Comparison of ENCODE assay signal across 19 cellular contexts in genomic region chr2:72638600-72639211, GRCh38.
DNase-seq lines count a peak whose midpoint lies in the region; ATAC-seq, FAIRE-seq and TF ChIP-seq lines count a peak whose summit lies in the region.
"Had no signal": no experiment of that assay in that cellular context is flagged by ENCODE, and none has a peak within 500 bp of the region (broad histone marks: within the 10 kb centered on the region; RNA-seq: fewer than 3 reads in every experiment).

No MANE protein-coding gene starts in this region.

- H2BK20ac ChIP-seq in H1 (ENCODE audit: low read length), result no peak overlapping the region

- H4K20me1 ChIP-seq in H1 (replicated peaks in 1 of 2; ENCODE audit: control insufficient read depth in 1 of 2, insufficient read depth in 2 of 2, low read length in 2 of 2), result peaks cover 0 to 3% of the 10 kb centered on the region in 2 experiments
- H4K20me1 ChIP-seq: BLaER1 treated with 17β-estradiol and CSF1 and Interleukin-3, amounts not matched to agents 10 nM and 100 nM had no signal

- no peak overlapping the region for H4K5ac ChIP-seq in H1 (ENCODE audit: insufficient read length, low read depth, low read length)

- H3K23me2 ChIP-seq in H1 (ENCODE audit: low read depth, low read length), result no peaks in the 10 kb centered on the region

- 0 out of 4 replicates have a peak, but pooled peaks cover 0 to 4% of the 10 kb centered on the region in 2 experiments for H3K79me2 ChIP-seq in H1 (ENCODE audit: control insufficient read depth in 1 of 2, insufficient read depth in 2 of 2, low read length in 2 of 2)

- TF ChIP-seq POLR2A in heart left ventricle (IDR thresholded peaks at IDR 0.05) (no peak), A549 (IDR thresholded peaks at IDR 0.05; ENCODE audit: low read length) (no peak), H1 (IDR thresholded peaks at IDR 0.05; ENCODE audit: control extremely low read depth in 1 of 2, low read depth in 2 of 2, low read length in 2 of 2) (no peak), spleen (IDR thresholded peaks at IDR 0.05) (no peak)

- no peak overlapping the region; a peak in 1 of 7 replicates for H3K9ac ChIP-seq in H1 (replicated peaks in 1 of 4; ENCODE audit: extremely low read depth in 1 of 4, low read depth in 3 of 4, low read length in 3 of 4)
- H3K9ac ChIP-seq: BLaER1 treated with 17β-estradiol and CSF1 and Interleukin-3, amounts not matched to agents 10 nM and 100 nM had no signal

- H2BK15ac ChIP-seq in H1 (ENCODE audit: low read length), result no peak overlapping the region

- CTCF ChIA-PET in A549 (lab: Yijun Ruan, JAX) (no interaction called here), H1 (lab: Charles Lee; ENCODE audit: partially characterized antibody) (interaction anchor here (1.0 to 1.2 kb wide), 2 partner anchors 106 to 108 kb away, joined by 3 read pairs; no protein-coding TSS in a partner anchor)

- no peak overlapping the region for H3K56ac ChIP-seq in H1 (replicated peaks; ENCODE audit: insufficient read length, low read depth, low read length)

- peak in 3 of 4 donors; percentile 28 to 39 (median 39) for ATAC-seq in heart left ventricle
- ATAC-seq in A549, result peak; percentile 34 to 35
- no peak for ATAC-seq in mucosa of descending colon
- ATAC-seq: HepG2 had no signal

- no peak for FAIRE-seq in A549 (lab: Jason Lieb, UNC)
- FAIRE-seq in H1 (lab: Jason Lieb, UNC), result no peak
- FAIRE-seq: G401.6, HepG2 had no signal

- H4K8ac ChIP-seq in H1 (ENCODE audit: extremely low read depth, insufficient read depth, low read length), result no peak overlapping the region

- H3K27me3 ChIP-seq in heart left ventricle, result no peaks in the 10 kb centered on the region
- H3K27me3 ChIP-seq in left ventricle myocardium inferior (ENCODE audit: low read depth), result no peaks in the 10 kb centered on the region
- H3K27me3 ChIP-seq in H1 (replicated peaks in 1 of 4; ENCODE audit: control insufficient read depth in 3 of 4, extremely low read depth in 1 of 4, insufficient read depth in 3 of 4, low read length in 3 of 4), result no peaks in the 10 kb centered on the region
- no peaks in the 10 kb centered on the region for H3K27me3 ChIP-seq in spleen (replicated peaks in 1 of 7)
- H3K27me3 ChIP-seq: BLaER1 treated with 17β-estradiol and CSF1 and Interleukin-3, amounts not matched to agents 10 nM and 100 nM had no signal

- no peak overlapping the region for H3K4me3 ChIP-seq in heart left ventricle
- H3K4me3 ChIP-seq in left ventricle myocardium inferior, result no peak overlapping the region
- H3K4me3 ChIP-seq in A549, result no peak overlapping the region
- H3K4me3 ChIP-seq in H1 (ENCODE audit: extremely low read depth in 1 of 4, insufficient read depth in 2 of 4, low read depth in 3 of 4, low read length in 4 of 4), result no peak overlapping the region
- no peak overlapping the region for H3K4me3 ChIP-seq in spleen
- no peak overlapping the region for H3K4me3 ChIP-seq in mucosa of descending colon
- H3K4me3 ChIP-seq: BLaER1 treated with 17β-estradiol and CSF1 and Interleukin-3, amounts not matched to agents 10 nM and 100 nM; HAP-1 had no signal

- no peak overlapping the region for H4K91ac ChIP-seq in H1 (replicated peaks; ENCODE audit: insufficient read length, low read length)

- no peak overlapping the region for H2BK12ac ChIP-seq in H1 (ENCODE audit: low read depth, low read length)

- H2BK5ac ChIP-seq in H1 (ENCODE audit: low read depth, low read length), result 0 out of 2 replicates have a peak overlapping the region, but pooled peaks have one; percentile 15

- TF ChIP-seq EP300 in A549 (IDR thresholded peaks at IDR 0.05) (no peak), H1 (IDR thresholded peaks at IDR 0.05; ENCODE audit: borderline replicate concordance in 1 of 2, low read depth in 2 of 2, low read length in 2 of 2) (no peak)

- H2AK5ac ChIP-seq in H1 (ENCODE audit: low read depth, low read length), result no peak overlapping the region

- H3K4me1 ChIP-seq in heart left ventricle (peaks cover 0 to 11% (median 0%) of the 10 kb centered on the region in 12 donors), left ventricle myocardium inferior (peaks cover 15% of the 10 kb centered on the region), A549 (no peaks in the 10 kb centered on the region), H1 (replicated peaks in 1 of 4; ENCODE audit: control insufficient read depth in 3 of 4, insufficient read depth in 4 of 4, low read length in 3 of 4) (no peaks in the 10 kb centered on the region), spleen (no peaks in the 10 kb centered on the region), mucosa of descending colon (ENCODE audit: low read depth) (no peaks in the 10 kb centered on the region)
- H3K4me1 ChIP-seq: BLaER1 treated with 17β-estradiol and CSF1 and Interleukin-3, amounts not matched to agents 10 nM and 100 nM had no signal

- no peak overlapping the region for H2AFZ ChIP-seq in H1 (ENCODE audit: low read length)

- intact Hi-C loops in heart left ventricle (cut with DNase I), result no loop called here
- intact Hi-C loops in left ventricle myocardium inferior (cut with micrococcal nuclease), result no loop called here
- intact Hi-C loops in spleen (cut with DNase I; ENCODE audit: low total_unique reads), result no loop called here
- intact Hi-C loops in mucosa of descending colon (cut with DNase I, micrococcal nuclease), result no loop called here

- H3K36me3 ChIP-seq in heart left ventricle, result no peaks in the 10 kb centered on the region
- no peaks in the 10 kb centered on the region for H3K36me3 ChIP-seq in left ventricle myocardium inferior
- H3K36me3 ChIP-seq in H1 (ENCODE audit: control insufficient read depth in 2 of 4, insufficient read depth in 4 of 4, low read length in 3 of 4), result no peaks in the 10 kb centered on the region
- H3K36me3 ChIP-seq in spleen, result no peaks in the 10 kb centered on the region
- no peaks in the 10 kb centered on the region for H3K36me3 ChIP-seq in mucosa of descending colon (ENCODE audit: low read depth)
- H3K36me3 ChIP-seq: BLaER1 treated with 17β-estradiol and CSF1 and Interleukin-3, amounts not matched to agents 10 nM and 100 nM; HAP-1 had no signal

- no peaks in the 10 kb centered on the region; the same call in 1 of the 2 replicates for H3K79me1 ChIP-seq in H1 (ENCODE audit: low read depth, low read length)

- POLR2A ChIA-PET in A549 (lab: Yijun Ruan, JAX), result no interaction called here
- POLR2A ChIA-PET in H1 (lab: Charles Lee; ENCODE audit: partially characterized antibody), result no interaction called here

- no peak overlapping the region for H3K4me2 ChIP-seq in A549
- H3K4me2 ChIP-seq in H1 (ENCODE audit: insufficient read depth in 1 of 2, low read depth in 2 of 2, low read length in 2 of 2), result no peak overlapping the region
- H3K4me2 ChIP-seq: BLaER1 treated with 17β-estradiol and CSF1 and Interleukin-3, amounts not matched to agents 10 nM and 100 nM had no signal

- H3K23ac ChIP-seq in H1 (ENCODE audit: insufficient read length), result no peak overlapping the region

- no peak for TF ChIP-seq CTCF in heart left ventricle (IDR thresholded peaks at IDR 0.05)
- no peak for TF ChIP-seq CTCF in left ventricle myocardium inferior (IDR thresholded peaks at IDR 0.05; ENCODE audit: borderline replicate concordance)
- TF ChIP-seq CTCF in A549 (IDR thresholded peaks at IDR 0.05), result no peak
- no peak for TF ChIP-seq CTCF in H1 (IDR thresholded peaks at IDR 0.05; ENCODE audit: control extremely low read depth in 1 of 3, insufficient read depth in 1 of 3, low read depth in 1 of 3, low read length in 3 of 3)
- TF ChIP-seq CTCF in spleen (IDR thresholded peaks at IDR 0.05 in 8 of 11, conservative IDR thresholded peaks at IDR 0.05 in 3 of 11), result no peak
- no peak for TF ChIP-seq CTCF in mucosa of descending colon (IDR thresholded peaks at IDR 0.05)

- H3K14ac ChIP-seq in H1 (ENCODE audit: insufficient read length), result no peak overlapping the region

- no peak overlapping the region for H2BK120ac ChIP-seq in H1 (replicated peaks; ENCODE audit: low read depth, low read length)

- H3K9me3 ChIP-seq in heart left ventricle, result peaks cover 0 to 2% (median 0%) of the 10 kb centered on the region in 12 donors
- peaks cover 1% of the 10 kb centered on the region for H3K9me3 ChIP-seq in left ventricle myocardium inferior (replicated peaks)
- no peaks in the 10 kb centered on the region; the same call in 2 of the 3 replicates for H3K9me3 ChIP-seq in A549
- peaks cover 9 to 11% of the 10 kb centered on the region in 2 experiments; a peak in 2 of 4 replicates for H3K9me3 ChIP-seq in H1 (ENCODE audit: insufficient read depth in 2 of 2, low read depth in 1 of 2, low read length in 1 of 2)
- H3K9me3 ChIP-seq in spleen, result peaks cover 0 to 12% (median 2%) of the 10 kb centered on the region in 8 donors
- no peaks in the 10 kb centered on the region for H3K9me3 ChIP-seq in mucosa of descending colon
- H3K9me3 ChIP-seq: HAP-1 had no signal

- no peak overlapping the region for H3K27ac ChIP-seq in heart left ventricle
- no peak overlapping the region for H3K27ac ChIP-seq in left ventricle myocardium inferior (replicated peaks)
- H3K27ac ChIP-seq in A549, result no peak overlapping the region
- H3K27ac ChIP-seq in H1 (ENCODE audit: low read depth, low read length), result no peak overlapping the region
- H3K27ac ChIP-seq in spleen, result no peak overlapping the region
- H3K27ac ChIP-seq: BLaER1 treated with 17β-estradiol and CSF1 and Interleukin-3, amounts not matched to agents 10 nM and 100 nM had no signal

- H3K4ac ChIP-seq in H1 (replicated peaks; ENCODE audit: insufficient read length, low read depth, low read length), result no peak overlapping the region

- 67 to 73% (median 69%) methylated on average over 5 to 6 of the region's 6 CpGs for WGBS in heart left ventricle, 4 donors
- WGBS in A549 (ENCODE audit: missing lambda C conversion rate), result 87% methylated on average over 5 of the region's 6 CpGs
- WGBS in H1 (ENCODE audit: extremely low coverage in 1 of 2, insufficient coverage in 1 of 2, insufficient read length in 1 of 2, insufficient replicate concordance in 2 of 2, low coverage in 1 of 2, low lambda C conversion rate in 2 of 2, missing lambda C conversion rate in 1 of 2), 2 experiments, result 88% methylated on average over 6 of the region's 6 CpGs; no CpG with 5 or more reads in 1 of the 2 experiments
- 71 to 93% (median 84%) methylated on average over 5 to 6 of the region's 6 CpGs for WGBS in spleen, 5 donors

- DNase-seq in heart left ventricle, result peak in 2 of 5 donors; percentile 30 to 45
- no peak for DNase-seq in left ventricle myocardium inferior
- DNase-seq in A549 (ENCODE audit: low read depth in 1 of 2, low spot score in 1 of 2), result no peak
- no peak for DNase-seq in H1 (ENCODE audit: low read depth in 1 of 2, low spot score in 2 of 2)
- DNase-seq in spleen, result peak; percentile 47
- no peak for DNase-seq in mucosa of descending colon
- no peak for DNase-seq in HuH-7 (ENCODE audit: low spot score)
- no peak for DNase-seq in stimulated activated CD4-positive, alpha-beta T cell treated with anti-CD3 and anti-CD28 coated beads, Interleukin-1b, Interleukin-23, amount 100 ng/mL, for 48 hours
- DNase-seq: 8988T; CD8-positive, alpha-beta memory T cell; COR-L47; DMS 273 treated with DMSO at 0.1 percent for 48 hours; DMS53; DND-41; EL had no signal

- no peak overlapping the region for H3K18ac ChIP-seq in H1 (ENCODE audit: extremely low read depth, low read length)

- TF ChIP-seq RAD21 in A549 (conservative IDR thresholded peaks at IDR 0.05 in 1 of 2, IDR thresholded peaks at IDR 0.05 in 1 of 2), result no peak
- TF ChIP-seq RAD21 in H1 (IDR thresholded peaks at IDR 0.05 in 1 of 2, conservative IDR thresholded peaks at IDR 0.05 in 1 of 2; ENCODE audit: low read depth in 2 of 2, low read length in 2 of 2), result no peak

TF ChIP-seq in H1, 55 proteins besides CTCF, POLR2A, EP300 and RAD21 (continues in another document):
- no peak for TF ChIP-seq BACH1 (IDR thresholded peaks at IDR 0.05; ENCODE audit: low read length)
